Comparison of ENCODE assay signal across 9 cellular contexts in the genomic region with DNA sequence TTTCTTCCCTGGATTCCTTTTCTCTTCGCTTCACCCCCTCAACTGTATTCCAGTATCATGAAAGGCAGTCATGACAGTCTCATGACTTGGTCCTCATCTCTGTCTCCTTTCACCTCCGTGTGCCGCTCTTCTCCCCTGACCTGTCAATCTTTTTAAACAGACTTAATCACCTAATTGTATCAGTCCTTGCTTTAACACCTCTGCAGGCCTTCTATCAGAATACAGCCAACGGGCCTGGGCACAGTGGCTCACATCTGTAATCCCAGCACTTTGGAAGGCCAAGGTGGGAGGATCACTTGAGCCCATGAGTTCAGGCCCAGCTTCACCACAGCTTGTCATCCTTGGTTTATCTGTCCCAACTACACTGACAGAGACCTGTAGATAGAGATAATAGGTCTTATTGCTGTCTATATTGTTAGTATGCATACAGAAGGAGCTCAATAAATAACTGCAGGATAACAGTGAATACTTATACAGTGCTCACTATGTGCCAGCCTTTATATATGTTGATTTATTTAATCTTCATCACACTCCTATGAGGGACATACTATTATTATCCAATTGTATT. TPM values are rescaled to one million over a fixed set of nuclear protein-coding genes. Genes with fewer than 3 reads are reported as not detected.
A peak's percentile ranks its signal among the peaks of the same experiment; 100 is the strongest.
DNase-seq lines count a peak whose midpoint lies in the region; ATAC-seq, FAIRE-seq and TF ChIP-seq lines count a peak whose summit lies in the region.
"Had no signal": no experiment of that assay in that cellular context is flagged by ENCODE, and none has a peak within 500 bp of the region (broad histone marks: within the 10 kb centered on the region; RNA-seq: fewer than 3 reads in every experiment).

No MANE protein-coding gene starts in this region.

- H3K27me3 ChIP-seq in PC-3 (ENCODE audit: low read length) (no peaks in the 10 kb centered on the region), endothelial cell of umbilical vein (ENCODE audit: control insufficient read depth in 2 of 2, insufficient read depth in 2 of 2, low read length in 2 of 2) (no peaks in the 10 kb centered on the region), ovary (no peaks in the 10 kb centered on the region)

- H3K79me2 ChIP-seq in PC-3 (ENCODE audit: low read length) (peaks cover 16% of the 10 kb centered on the region), endothelial cell of umbilical vein (ENCODE audit: control insufficient read depth, insufficient read depth, low read length) (peaks cover 10% of the 10 kb centered on the region)

- no peaks in the 10 kb centered on the region for H3K9me3 ChIP-seq in PC-3 (ENCODE audit: low read length)
- no peaks in the 10 kb centered on the region for H3K9me3 ChIP-seq in endothelial cell of umbilical vein (replicated peaks; ENCODE audit: control insufficient read depth, insufficient read depth, low read length)
- no peaks in the 10 kb centered on the region for H3K9me3 ChIP-seq in ovary

- peak; percentile 18 for DNase-seq in COLO668 (lab: John Stamatoyannopoulos, UW; ENCODE audit: unreplicated experiment)
- no peak for DNase-seq in PC-3
- no peak for DNase-seq in endothelial cell of umbilical vein (ENCODE audit: low read depth, low spot score)
- DNase-seq in ovary: peak in 1 of 5 donors; percentile 26
- no peak for DNase-seq in posterior vena cava (ENCODE audit: low spot score)
- DNase-seq in HuH-7.5 (ENCODE audit: low spot score): no peak
- DNase-seq: NCI-H774 had no signal

- TF ChIP-seq EP300 in ovary (IDR thresholded peaks at IDR 0.05): no peak

- H3K36me3 ChIP-seq in PC-3 (ENCODE audit: low read depth, low read length) (no peaks in the 10 kb centered on the region), endothelial cell of umbilical vein (ENCODE audit: control insufficient read depth in 2 of 2, extremely low read depth in 1 of 2, insufficient read depth in 2 of 2, low read length in 2 of 2) (peaks cover 0 to 2% of the 10 kb centered on the region in 2 experiments), ovary (no peaks in the 10 kb centered on the region)

- dilution Hi-C loops in endothelial cell of umbilical vein (cut with MboI; ENCODE audit: extremely low pct_ligation_motif_present, low sequenced_read_pairs): no loop called here

- CTCF ChIA-PET in PC-3 (lab: Charles Lee): no interaction called here
- CTCF ChIA-PET in endothelial cell of umbilical vein (lab: Charles Lee): interaction anchor here (1.0 to 1.6 kb wide), 3 partner anchors 10 to 127 kb away, joined by 3 to 4 read pairs (median 3); a partner anchor contains a TSS

- WGBS in ovary, 3 donors: 36 to 44% (median 38%) methylated on average over 4 of the region's 4 CpGs

- TF ChIP-seq CTCF in PC-3 (conservative IDR thresholded peaks at IDR 0.05; ENCODE audit: low read depth, low read length) (no peak), endothelial cell of umbilical vein (IDR thresholded peaks at IDR 0.05; ENCODE audit: extremely low read depth in 1 of 2, insufficient read depth in 1 of 2, low read depth in 1 of 2, low read length in 2 of 2) (no peak), ovary (IDR thresholded peaks at IDR 0.05) (no peak)

- intact Hi-C loops in PC-3 (cut with micrococcal nuclease): no loop called here
- intact Hi-C loops in endothelial cell of umbilical vein (cut with micrococcal nuclease): loop anchor here (1.0 kb wide), 1 partner anchor 14 kb away; no protein-coding TSS in a partner anchor
- intact Hi-C loops in ovary (cut with DNase I): no loop called here
- intact Hi-C loops in posterior vena cava (cut with DNase I): loop anchor here in 1 of 2 donors (5.0 kb wide), 1 partner anchor 1567 kb away; no protein-coding TSS in a partner anchor

- H3K4me2 ChIP-seq in PC-3 (ENCODE audit: low read length) (peak overlapping the region; percentile 97), endothelial cell of umbilical vein (ENCODE audit: insufficient read depth, low read length) (peak overlapping the region; percentile 67)

- BruUV-seq in PC-3 (replicated peaks; lab: Mats Ljungman, UMichigan) (no TSS peak), endothelial cell of umbilical vein (replicated peaks; lab: Mats Ljungman, UMichigan) (no TSS peak)

- H3K9ac ChIP-seq in PC-3 (ENCODE audit: low read length): no peak overlapping the region; the same call in 1 of the 2 replicates
- no peak overlapping the region for H3K9ac ChIP-seq in endothelial cell of umbilical vein (replicated peaks; ENCODE audit: extremely low read depth, insufficient read depth, low read length)

- TF ChIP-seq POLR2A in endothelial cell of umbilical vein (IDR thresholded peaks at IDR 0.05; ENCODE audit: low read depth, low read length): no peak
- TF ChIP-seq POLR2A in ovary (IDR thresholded peaks at IDR 0.05): no peak

- H3K27ac ChIP-seq in PC-3 (ENCODE audit: low read length) (no peak overlapping the region), endothelial cell of umbilical vein (ENCODE audit: insufficient read depth, low read depth, low read length) (no peak overlapping the region), ovary (no peak overlapping the region)

- no peaks in the 10 kb centered on the region for H3K9me1 ChIP-seq in endothelial cell of umbilical vein (replicated peaks; ENCODE audit: control insufficient read depth, extremely low read depth, insufficient read depth, low read length)

- no peaks in the 10 kb centered on the region for H3F3A ChIP-seq in PC-3 (ENCODE audit: low read length, unreplicated experiment)

- FAIRE-seq in endothelial cell of umbilical vein (lab: Jason Lieb, UNC): no peak

- H4K20me1 ChIP-seq in PC-3 (ENCODE audit: low read length): no peaks in the 10 kb centered on the region
- no peaks in the 10 kb centered on the region for H4K20me1 ChIP-seq in endothelial cell of umbilical vein (replicated peaks; ENCODE audit: control insufficient read depth, extremely low read depth, insufficient read depth, low read length)

- peak overlapping the region; percentile 96 for H2AFZ ChIP-seq in PC-3 (ENCODE audit: low read length)
- H2AFZ ChIP-seq in endothelial cell of umbilical vein (ENCODE audit: low read depth, low read length): peak overlapping the region; percentile 60

- H3K4me3 ChIP-seq in PC-3 (ENCODE audit: low read length) (peak overlapping the region; percentile 98), endothelial cell of umbilical vein (replicated peaks in 1 of 3; ENCODE audit: insufficient read depth in 1 of 3, low read depth in 1 of 3, low read length in 3 of 3) (peak overlapping the region; percentile 9 to 77 (median 70)), ovary (peak overlapping the region; percentile 86)

- ATAC-seq in PC-3: no peak
- ATAC-seq in HG02588 (IDR thresholded peaks at IDR 0.05; ENCODE audit: unreplicated experiment): no peak
- ATAC-seq in GM18867 (IDR thresholded peaks at IDR 0.05; ENCODE audit: unreplicated experiment): no peak

- no peaks in the 10 kb centered on the region for H3K9me2 ChIP-seq in PC-3 (replicated peaks; ENCODE audit: low read length)

- POLR2A ChIA-PET in PC-3 (lab: Charles Lee; ENCODE audit: unreplicated experiment) (no interaction called here), endothelial cell of umbilical vein (lab: Charles Lee) (no interaction called here)

- H3K4me1 ChIP-seq in PC-3 (ENCODE audit: insufficient read depth, low read length): peaks cover 13% of the 10 kb centered on the region; the same call in 1 of the 2 replicates
- peaks cover 11% of the 10 kb centered on the region for H3K4me1 ChIP-seq in endothelial cell of umbilical vein (ENCODE audit: control insufficient read depth, extremely low read depth, insufficient read depth, low read length)
- no peaks in the 10 kb centered on the region for H3K4me1 ChIP-seq in ovary (ENCODE audit: insufficient read depth)

RNA-seq across cellular contexts. Expression of a gene that starts 1.2 kb away (rescaled TPM):
- total RNA-seq in PC-3 (2014; rRNA removed) (7.5 and 11.6 TPM in 2 replicates), endothelial cell of umbilical vein (18.0 and 33.7 TPM in 2 replicates), ovary (10 to 100 TPM; 11.7 to 28.7 (median 22.0) TPM), posterior vena cava (10 to 100 TPM in 1 of 2 donors, 1 to 10 TPM in 1; 9.6 to 18.3 TPM)
- polyA plus RNA-seq in endothelial cell of umbilical vein (22.6 and 28.6 TPM in 2 replicates), ovary (10 to 100 TPM; 33.9 to 42.8 TPM)
- polyA plus RNA-seq in endothelial cell of umbilical vein (2011; cell fraction: cytosol; rRNA removed): 29.0 and 29.4 TPM in 2 replicates
- 32.4 and 35.9 TPM in 2 replicates for polyA plus RNA-seq in endothelial cell of umbilical vein (2011; cell fraction: nucleus; rRNA removed)
- polyA plus RNA-seq in endothelial cell of umbilical vein (2012): 40.1 and 42.6 TPM in 2 replicates
- polyA minus RNA-seq in endothelial cell of umbilical vein: 23.5 and 29.3 TPM in 2 replicates
- polyA minus RNA-seq in endothelial cell of umbilical vein (2011; cell fraction: cytosol; rRNA and poly(A)+ RNA removed): 3.4 TPM
- polyA minus RNA-seq in endothelial cell of umbilical vein (2011; cell fraction: nucleus; rRNA and poly(A)+ RNA removed): 7.8 and 8.6 TPM in 2 replicates

RNA-seq across cellular contexts. Expression of a gene that starts 1.4 kb away (rescaled TPM):
- total RNA-seq in PC-3 (2014; rRNA removed) (51.4 and 58.6 TPM in 2 replicates), endothelial cell of umbilical vein (64.6 and 67.3 TPM in 2 replicates), ovary (10 to 100 TPM; 35.9 to 66.1 (median 57.5) TPM), posterior vena cava (10 to 100 TPM; 34.3 to 35.4 TPM)
- polyA plus RNA-seq in endothelial cell of umbilical vein (32.7 and 34.1 TPM in 2 replicates), ovary (10 to 100 TPM; 43.1 to 52.1 TPM)
- 27.6 and 28.5 TPM in 2 replicates for polyA plus RNA-seq in endothelial cell of umbilical vein (2011; cell fraction: cytosol; rRNA removed)
- 54.1 and 58.7 TPM in 2 replicates for polyA plus RNA-seq in endothelial cell of umbilical vein (2011; cell fraction: nucleus; rRNA removed)
- 42.1 and 45.9 TPM in 2 replicates for polyA plus RNA-seq in endothelial cell of umbilical vein (2012)
- polyA minus RNA-seq in endothelial cell of umbilical vein: 40.3 and 57.7 TPM in 2 replicates
- polyA minus RNA-seq in endothelial cell of umbilical vein (2011; cell fraction: cytosol; rRNA and poly(A)+ RNA removed): 21.2 TPM
- polyA minus RNA-seq in endothelial cell of umbilical vein (2011; cell fraction: nucleus; rRNA and poly(A)+ RNA removed): 18.0 TPM in 2 replicates

RNA-seq across cellular contexts. Expression of a gene that starts 6.2 kb away (rescaled TPM):
- total RNA-seq in PC-3 (2014; rRNA removed) (2.7 and 4.3 TPM in 2 replicates), endothelial cell of umbilical vein (1.3 and 1.8 TPM in 2 replicates), ovary (1 to 10 TPM; 3.4 to 6.7 (median 4.5) TPM), posterior vena cava (1 to 10 TPM; 1.6 to 1.7 TPM)
- polyA plus RNA-seq in endothelial cell of umbilical vein (1.8 and 2.1 TPM in 2 replicates), ovary (1 to 10 TPM in 1 of 2 donors, under 1 TPM in 1; 0.28 to 3.4 TPM)
- polyA plus RNA-seq in endothelial cell of umbilical vein (2011; cell fraction: cytosol; rRNA removed): 1.1 and 1.6 TPM in 2 replicates
- 0.84 and 1.0 TPM in 2 replicates for polyA plus RNA-seq in endothelial cell of umbilical vein (2011; cell fraction: nucleus; rRNA removed)
- polyA plus RNA-seq in endothelial cell of umbilical vein (2012): 0.90 and 1.3 TPM in 2 replicates
- 0.49 and 0.51 TPM in 2 replicates for polyA minus RNA-seq in endothelial cell of umbilical vein
- polyA minus RNA-seq in endothelial cell of umbilical vein (2011; cell fraction: cytosol; rRNA and poly(A)+ RNA removed): 1.3 TPM
- 0.53 and 0.58 TPM in 2 replicates for polyA minus RNA-seq in endothelial cell of umbilical vein (2011; cell fraction: nucleus; rRNA and poly(A)+ RNA removed)

RNA-seq across cellular contexts. Expression of a gene that starts 19.2 kb away (rescaled TPM):
- total RNA-seq in PC-3 (2014; rRNA removed) (17.9 and 23.9 TPM in 2 replicates), endothelial cell of umbilical vein (20.5 and 22.7 TPM in 2 replicates), ovary (10 to 100 TPM; 10.9 to 20.3 (median 14.2) TPM), posterior vena cava (10 to 100 TPM; 11.6 to 15.5 TPM)
- polyA plus RNA-seq in endothelial cell of umbilical vein (27.4 and 31.4 TPM in 2 replicates), ovary (10 to 100 TPM; 13.8 to 19.0 TPM)
- 20.7 and 21.5 TPM in 2 replicates for polyA plus RNA-seq in endothelial cell of umbilical vein (2011; cell fraction: cytosol; rRNA removed)
- 57.4 and 65.9 TPM in 2 replicates for polyA plus RNA-seq in endothelial cell of umbilical vein (2011; cell fraction: nucleus; rRNA removed)
- polyA plus RNA-seq in endothelial cell of umbilical vein (2012): 25.9 and 28.9 TPM in 2 replicates
- polyA minus RNA-seq in endothelial cell of umbilical vein: 22.9 and 24.5 TPM in 2 replicates
- 10.0 TPM for polyA minus RNA-seq in endothelial cell of umbilical vein (2011; cell fraction: cytosol; rRNA and poly(A)+ RNA removed)
- 13.7 and 17.7 TPM in 2 replicates for polyA minus RNA-seq in endothelial cell of umbilical vein (2011; cell fraction: nucleus; rRNA and poly(A)+ RNA removed)

RNA-seq across cellular contexts. Expression of a gene that starts 19.4 kb away (rescaled TPM):
- total RNA-seq in PC-3 (2014; rRNA removed): 208 and 226 TPM in 2 replicates
- 183 and 187 TPM in 2 replicates for total RNA-seq in endothelial cell of umbilical vein
- 145 and 156 TPM in 2 replicates for polyA plus RNA-seq in endothelial cell of umbilical vein
- polyA plus RNA-seq in endothelial cell of umbilical vein (2011; cell fraction: cytosol; rRNA removed): 128 and 148 TPM in 2 replicates
- 575 and 612 TPM in 2 replicates for polyA plus RNA-seq in endothelial cell of umbilical vein (2011; cell fraction: nucleus; rRNA removed)
- polyA plus RNA-seq in endothelial cell of umbilical vein (2012): 68.4 and 119 TPM in 2 replicates
- polyA minus RNA-seq in endothelial cell of umbilical vein: 123 and 162 TPM in 2 replicates
- 332 TPM for polyA minus RNA-seq in endothelial cell of umbilical vein (2011; cell fraction: cytosol; rRNA and poly(A)+ RNA removed)
- 151 and 168 TPM in 2 replicates for polyA minus RNA-seq in endothelial cell of umbilical vein (2011; cell fraction: nucleus; rRNA and poly(A)+ RNA removed)
- 10 to 100 TPM; 24.4 to 57.6 (median 37.9) TPM for total RNA-seq in ovary
- 10 to 100 TPM; 45.1 to 79.7 TPM for polyA plus RNA-seq in ovary
- 10 to 100 TPM; 21.6 to 21.7 TPM for total RNA-seq in posterior vena cava
